1 cellular context compared by ENCODE assay signal in genomic region chr7:94980418-94981142, GRCh38.
TF ChIP-seq lines count a peak whose summit lies in the region.

No MANE protein-coding gene starts in this region.

TF ChIP-seq in HepG2, 621 proteins besides CTCF, POLR2A, EP300 and RAD21 (continued from another document):
- TF ChIP-seq HOMEZ (CRISPR knock-in tag; IDR thresholded peaks at IDR 0.05; ENCODE audit: low read depth) (peak; percentile 38; the same call in 1 of the 2 replicates), FOXP1 (IDR thresholded peaks at IDR 0.05) (no peak), FOXP1 (CRISPR knock-in tag; IDR thresholded peaks at IDR 0.05) (peak; percentile 83), MED1 (CRISPR knock-in tag; IDR thresholded peaks at IDR 0.05) (peak; percentile 40; the same call in 1 of the 2 replicates), ZNF441 (CRISPR knock-in tag; IDR thresholded peaks at IDR 0.05; ENCODE audit: borderline replicate concordance) (no peak), ZBTB7A (CRISPR knock-in tag; IDR thresholded peaks at IDR 0.05) (no peak), ZBTB43 (CRISPR knock-in tag; conservative IDR thresholded peaks at IDR 0.05) (no peak), RERE (CRISPR knock-in tag; IDR thresholded peaks at IDR 0.05; ENCODE audit: low read depth) (peak; percentile 93), SNAI1 (CRISPR knock-in tag; IDR thresholded peaks at IDR 0.05; ENCODE audit: borderline replicate concordance) (no peak), RBAK (CRISPR knock-in tag; IDR thresholded peaks at IDR 0.05) (peak; percentile 79; the same call in 1 of the 2 replicates), ZFP1 (CRISPR knock-in tag; IDR thresholded peaks at IDR 0.05) (0 out of 2 replicates have a peak, but pooled peaks have one; percentile 40), SIX4 (CRISPR knock-in tag; IDR thresholded peaks at IDR 0.05) (peak; percentile 43; the same call in 1 of the 2 replicates), TP53 (CRISPR knock-in tag; conservative IDR thresholded peaks at IDR 0.05) (no peak), MYC (CRISPR knock-in tag; IDR thresholded peaks at IDR 0.05; ENCODE audit: borderline replicate concordance) (no peak), ZNF83 (CRISPR knock-in tag; IDR thresholded peaks at IDR 0.05; ENCODE audit: borderline replicate concordance) (no peak), FOXO1 (CRISPR knock-in tag; IDR thresholded peaks at IDR 0.05) (peak; percentile 43; the same call in 1 of the 2 replicates), RFXANK (CRISPR knock-in tag; IDR thresholded peaks at IDR 0.05) (no peak), KDM5B (CRISPR knock-in tag; IDR thresholded peaks at IDR 0.05; ENCODE audit: borderline replicate concordance) (no peak), ZNF724P (CRISPR knock-in tag; IDR thresholded peaks at IDR 0.05; ENCODE audit: borderline replicate concordance) (no peak)
- TF ChIP-seq, protein P1, sequence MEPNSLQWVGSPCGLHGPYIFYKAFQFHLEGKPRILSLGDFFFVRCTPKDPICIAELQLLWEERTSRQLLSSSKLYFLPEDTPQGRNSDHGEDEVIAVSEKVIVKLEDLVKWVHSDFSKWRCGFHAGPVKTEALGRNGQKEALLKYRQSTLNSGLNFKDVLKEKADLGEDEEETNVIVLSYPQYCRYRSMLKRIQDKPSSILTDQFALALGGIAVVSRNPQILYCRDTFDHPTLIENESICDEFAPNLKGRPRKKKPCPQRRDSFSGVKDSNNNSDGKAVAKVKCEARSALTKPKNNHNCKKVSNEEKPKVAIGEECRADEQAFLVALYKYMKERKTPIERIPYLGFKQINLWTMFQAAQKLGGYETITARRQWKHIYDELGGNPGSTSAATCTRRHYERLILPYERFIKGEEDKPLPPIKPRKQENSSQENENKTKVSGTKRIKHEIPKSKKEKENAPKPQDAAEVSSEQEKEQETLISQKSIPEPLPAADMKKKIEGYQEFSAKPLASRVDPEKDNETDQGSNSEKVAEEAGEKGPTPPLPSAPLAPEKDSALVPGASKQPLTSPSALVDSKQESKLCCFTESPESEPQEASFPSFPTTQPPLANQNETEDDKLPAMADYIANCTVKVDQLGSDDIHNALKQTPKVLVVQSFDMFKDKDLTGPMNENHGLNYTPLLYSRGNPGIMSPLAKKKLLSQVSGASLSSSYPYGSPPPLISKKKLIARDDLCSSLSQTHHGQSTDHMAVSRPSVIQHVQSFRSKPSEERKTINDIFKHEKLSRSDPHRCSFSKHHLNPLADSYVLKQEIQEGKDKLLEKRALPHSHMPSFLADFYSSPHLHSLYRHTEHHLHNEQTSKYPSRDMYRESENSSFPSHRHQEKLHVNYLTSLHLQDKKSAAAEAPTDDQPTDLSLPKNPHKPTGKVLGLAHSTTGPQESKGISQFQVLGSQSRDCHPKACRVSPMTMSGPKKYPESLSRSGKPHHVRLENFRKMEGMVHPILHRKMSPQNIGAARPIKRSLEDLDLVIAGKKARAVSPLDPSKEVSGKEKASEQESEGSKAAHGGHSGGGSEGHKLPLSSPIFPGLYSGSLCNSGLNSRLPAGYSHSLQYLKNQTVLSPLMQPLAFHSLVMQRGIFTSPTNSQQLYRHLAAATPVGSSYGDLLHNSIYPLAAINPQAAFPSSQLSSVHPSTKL (CRISPR knock-in tag; IDR thresholded peaks at IDR 0.05), result peak; percentile 94
